Comparison of ENCODE assay signal across 8 cellular contexts in genomic region chr12:17992002-17992656, GRCh38.
DNase-seq lines count a peak whose midpoint lies in the region; ATAC-seq and TF ChIP-seq lines count a peak whose summit lies in the region.

No MANE protein-coding gene starts in this region.

- no peaks in the 10 kb centered on the region for H3K9me3 ChIP-seq in lower lobe of right lung

- H3K4me3 Mint-ChIP-seq in MCF 10A (ENCODE audit: unreplicated experiment) = no peak overlapping the region

- peak; percentile 61 for TF ChIP-seq CTCF in MCF 10A (IDR thresholded peaks at IDR 0.05; ENCODE audit: unreplicated experiment)
- peak; percentile 56 for TF ChIP-seq CTCF in lower lobe of right lung (IDR thresholded peaks at IDR 0.05)

- no peak overlapping the region for H3K4me3 ChIP-seq in lower lobe of right lung

- H3K27me3 ChIP-seq in lower lobe of right lung (ENCODE audit: low read depth) = no peaks in the 10 kb centered on the region

- POLR2A ChIA-PET in MCF 10A (lab: Yijun Ruan, JAX) = no interaction called here

- CTCF ChIA-PET in MCF 10A (lab: Yijun Ruan, JAX) = interaction anchor here (0.5 to 3.1 kb wide), 37 partner anchors 9 to 1915 kb away, joined by 3 to 37 read pairs (median 4); no protein-coding TSS in a partner anchor

- H3K36me3 Mint-ChIP-seq in MCF 10A (ENCODE audit: insufficient read depth, unreplicated experiment) = no peaks in the 10 kb centered on the region

- H3K9me3 Mint-ChIP-seq in MCF 10A (ENCODE audit: unreplicated experiment) = no peaks in the 10 kb centered on the region

- no peaks in the 10 kb centered on the region for H3K4me1 ChIP-seq in lower lobe of right lung

- no peak overlapping the region for H3K27ac ChIP-seq in lower lobe of right lung

- no peaks in the 10 kb centered on the region for H3K36me3 ChIP-seq in lower lobe of right lung

- intact Hi-C loops in MCF 10A (cut with micrococcal nuclease) (loop anchor here (5.0 to 10.0 kb wide), 3 partner anchors 230 to 1050 kb away; no protein-coding TSS in a partner anchor), lower lobe of right lung (cut with DNase I) (no loop called here)

- ATAC-seq in GM19463 (IDR thresholded peaks at IDR 0.05; ENCODE audit: unreplicated experiment) = peak; percentile 88
- ATAC-seq in HG03378 (IDR thresholded peaks at IDR 0.05; ENCODE audit: unreplicated experiment) = peak; percentile 92
- ATAC-seq in lower lobe of right lung = no peak

- H3K27me3 Mint-ChIP-seq in MCF 10A (ENCODE audit: insufficient read depth, unreplicated experiment) = peaks cover 55% of the 10 kb centered on the region

- no peak overlapping the region for H3K27ac Mint-ChIP-seq in MCF 10A (ENCODE audit: low read depth, unreplicated experiment)

- H3K4me1 Mint-ChIP-seq in MCF 10A (ENCODE audit: insufficient read depth, unreplicated experiment) = no peaks in the 10 kb centered on the region

- BruUV-seq in MCF 10A (replicated peaks; lab: Mats Ljungman, UMichigan) = no TSS peak

- DNase-seq in GM03348 (ENCODE audit: low spot score) (peak; percentile 52), NCI-H526 treated with DMSO at 0.1 percent for 48 hours (lab: John Stamatoyannopoulos, UW) (peak; percentile 17), MCF 10A (ENCODE audit: unreplicated experiment) (peak; percentile 56), lower lobe of right lung (no peak), COLO668 (lab: John Stamatoyannopoulos, UW; ENCODE audit: unreplicated experiment) (no peak), GF-D8 (lab: John Stamatoyannopoulos, UW) (no peak)

Comparison
In these comparisons a context has a peak if more than half of its experiments do, and no peak if none do; other contexts are left out.
1. DNase-seq: peak in GM03348 (single experiment), NCI-H526 treated with DMSO at 0.1 percent for 48 hours (single experiment) and MCF 10A (single experiment); none in lower lobe of right lung (single experiment), COLO668 (single experiment) and GF-D8 (single experiment).
2. ATAC-seq: peak in GM19463 (single experiment) and HG03378 (single experiment); none in lower lobe of right lung (0 of 2).